24 cellular contexts compared by ENCODE assay signal in genomic region chr9:89988458-89988857, GRCh38.
A peak's percentile ranks its signal among the peaks of the same experiment; 100 is the strongest.
DNase-seq lines count a peak whose midpoint lies in the region; ATAC-seq and TF ChIP-seq lines count a peak whose summit lies in the region.
"Had no signal": no experiment of that assay in that cellular context is flagged by ENCODE, and none has a peak within 500 bp of the region (broad histone marks: within the 10 kb centered on the region; RNA-seq: fewer than 3 reads in every experiment).

No MANE protein-coding gene starts in this region.

- no peaks in the 10 kb centered on the region for H3K9me3 ChIP-seq in neutrophil
- H3K9me3 ChIP-seq: A549 had no signal

- peaks cover 14% of the 10 kb centered on the region for H3K4me1 Mint-ChIP-seq in mesothelial cell of epicardium
- H3K4me1 Mint-ChIP-seq in activated CD8-positive, alpha-beta memory T cell treated with anti-CD3 and anti-CD28 coated beads, Interleukin-2, amount 10 ng/mL, durations not matched to agents 7 days and 5 days: peaks cover 35% of the 10 kb centered on the region
- H3K4me1 Mint-ChIP-seq: CD4-positive, CD25-positive, alpha-beta regulatory T cell; CD8-positive, alpha-beta memory T cell had no signal

- no peak overlapping the region for H3K4me3 ChIP-seq in neutrophil (ENCODE audit: low read depth in 1 of 2, low read length in 1 of 2)
- H3K4me3 ChIP-seq: A549; BLaER1 treated with 17β-estradiol and CSF1 and Interleukin-3, amounts not matched to agents 10 nM and 100 nM had no signal

- H3K9me3 Mint-ChIP-seq in mesothelial cell of epicardium: peaks cover 3% of the 10 kb centered on the region
- H3K9me3 Mint-ChIP-seq in activated CD8-positive, alpha-beta memory T cell treated with anti-CD3 and anti-CD28 coated beads, Interleukin-2, amount 10 ng/mL, durations not matched to agents 7 days and 5 days (ENCODE audit: low read depth): no peaks in the 10 kb centered on the region
- H3K9me3 Mint-ChIP-seq: CD8-positive, alpha-beta memory T cell had no signal

- H3K27ac Mint-ChIP-seq in mesothelial cell of epicardium: peak overlapping the region; percentile 28
- H3K27ac Mint-ChIP-seq in activated CD8-positive, alpha-beta memory T cell treated with anti-CD3 and anti-CD28 coated beads, Interleukin-2, amount 10 ng/mL, durations not matched to agents 7 days and 5 days: no peak overlapping the region
- H3K27ac Mint-ChIP-seq: B cell; CD4-positive, CD25-positive, alpha-beta regulatory T cell; HFFc6 had no signal

- H3K27me3 Mint-ChIP-seq in mesothelial cell of epicardium (ENCODE audit: low read depth): peaks cover 3% of the 10 kb centered on the region
- peaks cover 16% of the 10 kb centered on the region for H3K27me3 Mint-ChIP-seq in activated CD8-positive, alpha-beta memory T cell treated with anti-CD3 and anti-CD28 coated beads, Interleukin-2, amount 10 ng/mL, durations not matched to agents 7 days and 5 days
- H3K27me3 Mint-ChIP-seq: B cell; CD8-positive, alpha-beta memory T cell had no signal

- H3K27ac ChIP-seq in neutrophil: peak overlapping the region; percentile 69
- H3K27ac ChIP-seq: 22Rv1; A549; BLaER1 treated with 17β-estradiol and CSF1 and Interleukin-3, amounts not matched to agents 10 nM and 100 nM had no signal

- H3K4me1 ChIP-seq in neutrophil (ENCODE audit: control insufficient read depth in 1 of 2, insufficient read depth in 1 of 2, low read depth in 1 of 2, low read length in 1 of 2): peaks cover 54 to 55% of the 10 kb centered on the region in 2 experiments

- no peak for DNase-seq in left ventricle myocardium superior
- DNase-seq in Right ventricle myocardium superior: no peak
- DNase-seq in mesothelial cell of epicardium (ENCODE audit: low spot score in 2 of 2, unreplicated experiment in 2 of 2): no peak
- DNase-seq in activated CD8-positive, alpha-beta memory T cell treated with anti-CD3 and anti-CD28 coated beads, Interleukin-2, amount 10 ng/mL, durations not matched to agents 7 days and 5 days: no peak
- DNase-seq in Ammon's horn (ENCODE audit: low spot score): no peak
- no peak for DNase-seq in activated gamma-delta T cell treated with Interleukin-2 at 50 U/mL for 16 hours
- DNase-seq: CD4-positive, CD25-positive, alpha-beta regulatory T cell; CD8-positive, alpha-beta memory T cell; COR-L47; DMS 273 treated with DMSO at 0.1 percent for 48 hours; DMS53; DND-41; EL; GOT3; H7; HFFc6 had no signal

- CTCF ChIA-PET in activated CD8-positive, alpha-beta memory T cell treated with anti-CD3 and anti-CD28 coated beads, Interleukin-2, amount 10 ng/mL, durations not matched to agents 7 days and 5 days (lab: Charles Lee): interaction anchor here (1.4 kb wide), 1 partner anchor 31 kb away, joined by 3 read pairs; no protein-coding TSS in a partner anchor

- TF ChIP-seq CTCF in mesothelial cell of epicardium (IDR thresholded peaks at IDR 0.05; ENCODE audit: unreplicated experiment) (no peak), neutrophil (IDR thresholded peaks at IDR 0.05) (no peak)

- intact Hi-C loops in left ventricle myocardium superior (cut with micrococcal nuclease): no loop called here
- intact Hi-C loops in Right ventricle myocardium superior (cut with DNase I): no loop called here

- H3K36me3 ChIP-seq in neutrophil: no peaks in the 10 kb centered on the region
- H3K36me3 ChIP-seq: BLaER1 treated with 17β-estradiol and CSF1 and Interleukin-3, amounts not matched to agents 10 nM and 100 nM had no signal

- no peaks in the 10 kb centered on the region for H3K36me3 Mint-ChIP-seq in mesothelial cell of epicardium
- peaks cover 3% of the 10 kb centered on the region for H3K36me3 Mint-ChIP-seq in activated CD8-positive, alpha-beta memory T cell treated with anti-CD3 and anti-CD28 coated beads, Interleukin-2, amount 10 ng/mL, durations not matched to agents 7 days and 5 days
- H3K36me3 Mint-ChIP-seq: CD4-positive, CD25-positive, alpha-beta regulatory T cell; IgD-negative memory B cell had no signal

- H3K27me3 ChIP-seq in neutrophil: no peaks in the 10 kb centered on the region
- H3K27me3 ChIP-seq: BLaER1 treated with 17β-estradiol and CSF1 and Interleukin-3, amounts not matched to agents 10 nM and 100 nM had no signal

- H3K4me3 Mint-ChIP-seq in mesothelial cell of epicardium: no peak overlapping the region
- H3K4me3 Mint-ChIP-seq in activated CD8-positive, alpha-beta memory T cell treated with anti-CD3 and anti-CD28 coated beads, Interleukin-2, amount 10 ng/mL, durations not matched to agents 7 days and 5 days: no peak overlapping the region
- H3K4me3 Mint-ChIP-seq: B cell; CD4-positive, CD25-positive, alpha-beta regulatory T cell; CD8-positive, alpha-beta memory T cell; HFFc6; IgD-negative memory B cell had no signal

- ATAC-seq in left ventricle myocardium superior: peak; percentile 15
- no peak for ATAC-seq in Right ventricle myocardium superior (ENCODE audit: poor library complexity)
- no peak for ATAC-seq in activated CD8-positive, alpha-beta memory T cell treated with anti-CD3 and anti-CD28 coated beads, Interleukin-2, amount 10 ng/mL, durations not matched to agents 7 days and 5 days
- ATAC-seq in HG02798 (IDR thresholded peaks at IDR 0.05; ENCODE audit: poor library complexity, unreplicated experiment): no peak
- ATAC-seq: A549, HCT116 had no signal
